ENCODE assay signal across 2 cellular contexts in the genomic region with DNA sequence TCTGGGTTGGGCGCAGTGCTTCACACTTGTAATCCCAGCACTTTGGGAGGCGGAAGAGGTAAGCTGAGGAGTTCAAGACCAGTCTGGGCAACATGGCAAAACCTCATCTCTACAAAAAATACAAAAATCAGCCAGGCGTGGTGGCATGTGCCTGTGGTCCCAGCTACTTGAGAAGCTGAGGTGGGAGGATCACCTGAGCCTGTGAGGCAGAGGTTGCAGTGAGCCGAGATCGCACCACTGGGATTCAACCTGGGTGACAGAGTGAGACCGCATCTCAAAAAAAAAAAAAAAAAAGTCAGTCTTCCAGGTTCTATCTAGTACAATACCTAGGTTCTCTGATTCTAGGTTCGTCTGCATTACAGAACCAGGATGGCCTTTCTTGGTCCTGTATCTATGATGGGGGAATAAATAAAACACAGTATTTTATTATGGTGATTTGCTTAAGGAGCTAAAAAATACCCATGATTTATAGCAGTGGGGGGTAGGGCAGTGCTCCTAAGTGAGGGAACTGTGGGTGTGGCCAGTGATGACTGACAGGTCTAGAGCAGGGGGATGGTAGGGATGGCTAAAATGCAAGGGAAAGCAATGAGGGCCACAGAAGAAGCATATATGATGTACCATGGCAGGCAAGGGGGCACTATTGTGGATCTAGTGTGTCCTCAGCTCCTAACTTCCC.
TF ChIP-seq lines count a peak whose summit lies in the region.

No MANE protein-coding gene starts in this region.

TF ChIP-seq in IMR-90, 13 proteins besides CTCF, POLR2A, EP300 and RAD21:
- no peak for TF ChIP-seq BHLHE40 (IDR thresholded peaks at IDR 0.05; ENCODE audit: low read depth, low read length)
- no peak for TF ChIP-seq NFE2L2 (IDR thresholded peaks at IDR 0.05; ENCODE audit: low read depth, low read length)
- TF ChIP-seq RFX5 (IDR thresholded peaks at IDR 0.05; ENCODE audit: low read depth, low read length): no peak
- TF ChIP-seq MAZ (IDR thresholded peaks at IDR 0.05; ENCODE audit: borderline replicate concordance, low read depth, low read length): no peak
- TF ChIP-seq, protein P1, sequence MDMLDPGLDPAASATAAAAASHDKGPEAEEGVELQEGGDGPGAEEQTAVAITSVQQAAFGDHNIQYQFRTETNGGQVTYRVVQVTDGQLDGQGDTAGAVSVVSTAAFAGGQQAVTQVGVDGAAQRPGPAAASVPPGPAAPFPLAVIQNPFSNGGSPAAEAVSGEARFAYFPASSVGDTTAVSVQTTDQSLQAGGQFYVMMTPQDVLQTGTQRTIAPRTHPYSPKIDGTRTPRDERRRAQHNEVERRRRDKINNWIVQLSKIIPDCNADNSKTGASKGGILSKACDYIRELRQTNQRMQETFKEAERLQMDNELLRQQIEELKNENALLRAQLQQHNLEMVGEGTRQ (IDR thresholded peaks at IDR 0.05; ENCODE audit: low read depth, low read length): no peak
- TF ChIP-seq CEBPB (IDR thresholded peaks at IDR 0.05; ENCODE audit: low read depth, low read length): no peak
- no peak for TF ChIP-seq RCOR1 (IDR thresholded peaks at IDR 0.05; ENCODE audit: insufficient replicate concordance, low read length)
- TF ChIP-seq SMC3 (IDR thresholded peaks at IDR 0.05; ENCODE audit: low read depth, low read length): no peak

TF ChIP-seq in K562, 482 proteins besides CTCF, POLR2A, EP300 and RAD21:
- TF ChIP-seq MEIS2 (IDR thresholded peaks at IDR 0.05; ENCODE audit: partially characterized antibody) (peak; percentile 87), ZNF146 (CRISPR knock-in tag; IDR thresholded peaks at IDR 0.05; ENCODE audit: unreplicated experiment) (no peak)
- TF ChIP-seq, protein P2, sequence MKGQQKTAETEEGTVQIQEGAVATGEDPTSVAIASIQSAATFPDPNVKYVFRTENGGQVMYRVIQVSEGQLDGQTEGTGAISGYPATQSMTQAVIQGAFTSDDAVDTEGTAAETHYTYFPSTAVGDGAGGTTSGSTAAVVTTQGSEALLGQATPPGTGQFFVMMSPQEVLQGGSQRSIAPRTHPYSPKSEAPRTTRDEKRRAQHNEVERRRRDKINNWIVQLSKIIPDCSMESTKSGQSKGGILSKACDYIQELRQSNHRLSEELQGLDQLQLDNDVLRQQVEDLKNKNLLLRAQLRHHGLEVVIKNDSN (CRISPR knock-in tag; IDR thresholded peaks at IDR 0.05): no peak
- TF ChIP-seq, protein P3, sequence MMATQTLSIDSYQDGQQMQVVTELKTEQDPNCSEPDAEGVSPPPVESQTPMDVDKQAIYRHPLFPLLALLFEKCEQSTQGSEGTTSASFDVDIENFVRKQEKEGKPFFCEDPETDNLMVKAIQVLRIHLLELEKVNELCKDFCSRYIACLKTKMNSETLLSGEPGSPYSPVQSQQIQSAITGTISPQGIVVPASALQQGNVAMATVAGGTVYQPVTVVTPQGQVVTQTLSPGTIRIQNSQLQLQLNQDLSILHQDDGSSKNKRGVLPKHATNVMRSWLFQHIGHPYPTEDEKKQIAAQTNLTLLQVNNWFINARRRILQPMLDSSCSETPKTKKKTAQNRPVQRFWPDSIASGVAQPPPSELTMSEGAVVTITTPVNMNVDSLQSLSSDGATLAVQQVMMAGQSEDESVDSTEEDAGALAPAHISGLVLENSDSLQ (IDR thresholded peaks at IDR 0.05): peak; percentile 98
- TF ChIP-seq, protein P4, sequence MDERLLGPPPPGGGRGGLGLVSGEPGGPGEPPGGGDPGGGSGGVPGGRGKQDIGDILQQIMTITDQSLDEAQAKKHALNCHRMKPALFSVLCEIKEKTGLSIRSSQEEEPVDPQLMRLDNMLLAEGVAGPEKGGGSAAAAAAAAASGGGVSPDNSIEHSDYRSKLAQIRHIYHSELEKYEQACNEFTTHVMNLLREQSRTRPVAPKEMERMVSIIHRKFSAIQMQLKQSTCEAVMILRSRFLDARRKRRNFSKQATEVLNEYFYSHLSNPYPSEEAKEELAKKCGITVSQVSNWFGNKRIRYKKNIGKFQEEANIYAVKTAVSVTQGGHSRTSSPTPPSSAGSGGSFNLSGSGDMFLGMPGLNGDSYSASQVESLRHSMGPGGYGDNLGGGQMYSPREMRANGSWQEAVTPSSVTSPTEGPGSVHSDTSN (CRISPR knock-in tag; IDR thresholded peaks at IDR 0.05; ENCODE audit: low read depth): peak; percentile 56
- TF ChIP-seq, protein P4 (tag; conservative IDR thresholded peaks at IDR 0.05; ENCODE audit: low read depth): peak; percentile 92
- TF ChIP-seq, protein P5, sequence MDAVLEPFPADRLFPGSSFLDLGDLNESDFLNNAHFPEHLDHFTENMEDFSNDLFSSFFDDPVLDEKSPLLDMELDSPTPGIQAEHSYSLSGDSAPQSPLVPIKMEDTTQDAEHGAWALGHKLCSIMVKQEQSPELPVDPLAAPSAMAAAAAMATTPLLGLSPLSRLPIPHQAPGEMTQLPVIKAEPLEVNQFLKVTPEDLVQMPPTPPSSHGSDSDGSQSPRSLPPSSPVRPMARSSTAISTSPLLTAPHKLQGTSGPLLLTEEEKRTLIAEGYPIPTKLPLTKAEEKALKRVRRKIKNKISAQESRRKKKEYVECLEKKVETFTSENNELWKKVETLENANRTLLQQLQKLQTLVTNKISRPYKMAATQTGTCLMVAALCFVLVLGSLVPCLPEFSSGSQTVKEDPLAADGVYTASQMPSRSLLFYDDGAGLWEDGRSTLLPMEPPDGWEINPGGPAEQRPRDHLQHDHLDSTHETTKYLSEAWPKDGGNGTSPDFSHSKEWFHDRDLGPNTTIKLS (IDR thresholded peaks at IDR 0.05; ENCODE audit: borderline replicate concordance, low read depth): peak; percentile 61; the same call in 1 of the 2 replicates
TF ChIP-seq in K562: peak in this region for 4.
